In the genomic region with DNA sequence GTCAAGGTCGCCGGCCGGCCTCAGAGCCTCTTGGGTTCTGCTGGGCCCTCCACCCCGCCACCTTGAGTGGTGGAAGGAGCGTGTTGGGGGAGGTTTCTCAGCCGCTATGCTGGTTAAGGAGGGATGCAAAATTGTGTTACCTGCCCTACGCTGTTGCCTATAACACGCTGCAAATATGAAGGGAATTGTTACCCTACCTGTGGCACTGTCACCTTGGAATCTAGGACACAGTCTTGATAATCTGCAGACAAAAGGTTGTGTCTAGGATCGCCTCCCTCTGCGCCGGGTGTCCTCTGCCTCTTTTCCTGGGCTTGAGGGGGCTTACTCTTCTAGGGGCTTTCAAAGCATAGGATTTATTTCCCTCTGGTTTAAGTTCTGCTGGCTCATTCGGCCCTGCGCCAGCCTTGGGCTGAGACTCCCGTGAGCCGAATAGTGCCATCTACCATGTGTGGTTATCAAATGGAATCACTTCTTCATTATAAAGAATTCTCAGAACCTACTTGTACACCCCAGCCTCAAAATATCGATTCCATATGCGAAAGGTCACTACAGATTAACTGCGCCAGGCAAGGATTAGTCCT, we compare ENCODE assay signal across 8 cellular contexts. TPM values are rescaled to one million over a fixed set of nuclear protein-coding genes. Genes with fewer than 3 reads are reported as not detected.
DNase-seq lines count a peak whose midpoint lies in the region; ATAC-seq and TF ChIP-seq lines count a peak whose summit lies in the region.

No MANE protein-coding gene starts in this region.

- no peak for ATAC-seq in WTC11

- no peaks in the 10 kb centered on the region for H3K36me3 ChIP-seq in left ventricle myocardium inferior

- no peak for TF ChIP-seq CTCF in WTC11 (IDR thresholded peaks at IDR 0.05)
- no peak for TF ChIP-seq CTCF in left ventricle myocardium inferior (IDR thresholded peaks at IDR 0.05; ENCODE audit: borderline replicate concordance)

- DNase-seq in NOMO-1 (lab: John Stamatoyannopoulos, UW; ENCODE audit: unreplicated experiment in 2 of 2) (peak; percentile 25 to 49), NOMO-1 treated with dmso at 0.1 percent for 144 hours (lab: John Stamatoyannopoulos, UW; ENCODE audit: unreplicated experiment) (no peak), WTC11 (ENCODE audit: low spot score) (no peak), left ventricle myocardium inferior (peak; percentile 18), renal cortical epithelial cell (ENCODE audit: low read depth) (peak; percentile 13), NCI-H446 (lab: John Stamatoyannopoulos, UW) (no peak), NCI-H1417 treated with DMSO at 0.1 percent for 48 hours (lab: John Stamatoyannopoulos, UW) (no peak), NCI-H2107 (lab: John Stamatoyannopoulos, UW) (no peak)

- peak overlapping the region; percentile 81 for H3K4me3 ChIP-seq in left ventricle myocardium inferior

- POLR2A ChIA-PET in WTC11 (lab: Charles Lee) = no interaction called here

- CTCF ChIA-PET in WTC11 (lab: Charles Lee) = interaction anchor here (1.0 to 1.9 kb wide), 2 partner anchors 101 to 143 kb away, joined by 3 to 8 read pairs; no protein-coding TSS in a partner anchor

- H3K9me3 ChIP-seq in left ventricle myocardium inferior (replicated peaks) = no peaks in the 10 kb centered on the region

- H3K27ac Mint-ChIP-seq in WTC11 = peak overlapping the region; percentile 2

- H3K4me1 ChIP-seq in left ventricle myocardium inferior = peaks cover 36% of the 10 kb centered on the region

- peaks cover 7% of the 10 kb centered on the region for H3K27me3 ChIP-seq in left ventricle myocardium inferior (ENCODE audit: low read depth)

- no peaks in the 10 kb centered on the region for H3K27me3 Mint-ChIP-seq in WTC11 (ENCODE audit: low read depth)

- H3K4me3 Mint-ChIP-seq in WTC11 = peak overlapping the region; percentile 72

- no peaks in the 10 kb centered on the region for H3K36me3 Mint-ChIP-seq in WTC11

- intact Hi-C loops in left ventricle myocardium inferior (cut with micrococcal nuclease) = no loop called here

- peak overlapping the region; percentile 87 for H3K27ac ChIP-seq in left ventricle myocardium inferior (replicated peaks)

- H3K4me1 Mint-ChIP-seq in WTC11 = peaks cover 38% of the 10 kb centered on the region

- no peaks in the 10 kb centered on the region for H3K9me3 Mint-ChIP-seq in WTC11

TF ChIP-seq in WTC11, 78 proteins besides CTCF, POLR2A, EP300 and RAD21:
- TF ChIP-seq FOXK1 (CRISPR knock-in tag; IDR thresholded peaks at IDR 0.05) = no peak
- no peak for TF ChIP-seq RELA (CRISPR knock-in tag; IDR thresholded peaks at IDR 0.05; ENCODE audit: borderline replicate concordance)
- TF ChIP-seq OVOL2 (CRISPR knock-in tag; IDR thresholded peaks at IDR 0.05; ENCODE audit: borderline replicate concordance) = no peak
- TF ChIP-seq, protein P1, sequence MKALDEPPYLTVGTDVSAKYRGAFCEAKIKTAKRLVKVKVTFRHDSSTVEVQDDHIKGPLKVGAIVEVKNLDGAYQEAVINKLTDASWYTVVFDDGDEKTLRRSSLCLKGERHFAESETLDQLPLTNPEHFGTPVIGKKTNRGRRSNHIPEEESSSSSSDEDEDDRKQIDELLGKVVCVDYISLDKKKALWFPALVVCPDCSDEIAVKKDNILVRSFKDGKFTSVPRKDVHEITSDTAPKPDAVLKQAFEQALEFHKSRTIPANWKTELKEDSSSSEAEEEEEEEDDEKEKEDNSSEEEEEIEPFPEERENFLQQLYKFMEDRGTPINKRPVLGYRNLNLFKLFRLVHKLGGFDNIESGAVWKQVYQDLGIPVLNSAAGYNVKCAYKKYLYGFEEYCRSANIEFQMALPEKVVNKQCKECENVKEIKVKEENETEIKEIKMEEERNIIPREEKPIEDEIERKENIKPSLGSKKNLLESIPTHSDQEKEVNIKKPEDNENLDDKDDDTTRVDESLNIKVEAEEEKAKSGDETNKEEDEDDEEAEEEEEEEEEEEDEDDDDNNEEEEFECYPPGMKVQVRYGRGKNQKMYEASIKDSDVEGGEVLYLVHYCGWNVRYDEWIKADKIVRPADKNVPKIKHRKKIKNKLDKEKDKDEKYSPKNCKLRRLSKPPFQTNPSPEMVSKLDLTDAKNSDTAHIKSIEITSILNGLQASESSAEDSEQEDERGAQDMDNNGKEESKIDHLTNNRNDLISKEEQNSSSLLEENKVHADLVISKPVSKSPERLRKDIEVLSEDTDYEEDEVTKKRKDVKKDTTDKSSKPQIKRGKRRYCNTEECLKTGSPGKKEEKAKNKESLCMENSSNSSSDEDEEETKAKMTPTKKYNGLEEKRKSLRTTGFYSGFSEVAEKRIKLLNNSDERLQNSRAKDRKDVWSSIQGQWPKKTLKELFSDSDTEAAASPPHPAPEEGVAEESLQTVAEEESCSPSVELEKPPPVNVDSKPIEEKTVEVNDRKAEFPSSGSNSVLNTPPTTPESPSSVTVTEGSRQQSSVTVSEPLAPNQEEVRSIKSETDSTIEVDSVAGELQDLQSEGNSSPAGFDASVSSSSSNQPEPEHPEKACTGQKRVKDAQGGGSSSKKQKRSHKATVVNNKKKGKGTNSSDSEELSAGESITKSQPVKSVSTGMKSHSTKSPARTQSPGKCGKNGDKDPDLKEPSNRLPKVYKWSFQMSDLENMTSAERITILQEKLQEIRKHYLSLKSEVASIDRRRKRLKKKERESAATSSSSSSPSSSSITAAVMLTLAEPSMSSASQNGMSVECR (CRISPR knock-in tag; IDR thresholded peaks at IDR 0.05; ENCODE audit: borderline replicate concordance) = no peak

RNA-seq across cellular contexts. Expression of gene SLC22A15, which starts 0.7 kb away (rescaled TPM):
- total RNA-seq in WTC11 (2021) = 3.5 to 4.5 TPM (median 4.3 TPM) in 3 replicates
- total RNA-seq in left ventricle myocardium inferior = 8.4 TPM
- total RNA-seq in renal cortical epithelial cell = 3.5 and 15.7 TPM in 2 replicates

Comparison
In these comparisons a context has a peak if more than half of its experiments do, and no peak if none do; other contexts are left out.
1. DNase-seq: peak in NOMO-1 (2 of 2), left ventricle myocardium inferior (single experiment) and renal cortical epithelial cell (single experiment); none in NOMO-1 treated with dmso at 0.1 percent for 144 hours (single experiment), WTC11 (single experiment), NCI-H446 (0 of 2), NCI-H1417 treated with DMSO at 0.1 percent for 48 hours (single experiment) and NCI-H2107 (single experiment).